ENCODE assay signal across 1 cellular context in genomic region chr16:75247249-75247648, GRCh38.
TF ChIP-seq lines count a peak whose summit lies in the region.

No MANE protein-coding gene starts in this region.

TF ChIP-seq in HepG2, 621 proteins besides CTCF, POLR2A, EP300 and RAD21:
- TF ChIP-seq HNRNPL (IDR thresholded peaks at IDR 0.05; ENCODE audit: low read depth, low read length) (peak; percentile 96), REL (CRISPR knock-in tag; conservative IDR thresholded peaks at IDR 0.05) (no peak), TAF15 (IDR thresholded peaks at IDR 0.05; ENCODE audit: low read depth, low read length, poor library complexity, severe bottlenecking) (no peak), HNRNPLL (IDR thresholded peaks at IDR 0.05; ENCODE audit: low read depth, low read length, poor library complexity, severe bottlenecking) (peak; percentile 31), HIC2 (CRISPR knock-in tag; IDR thresholded peaks at IDR 0.05; ENCODE audit: low read depth) (peak; percentile 19; the same call in 1 of the 2 replicates), ARID3A (IDR thresholded peaks at IDR 0.05; ENCODE audit: low read depth, low read length) (no peak), KDM5B (CRISPR knock-in tag; IDR thresholded peaks at IDR 0.05; ENCODE audit: borderline replicate concordance) (0 out of 2 replicates have a peak, but pooled peaks have one; percentile 39), AKAP8 (CRISPR knock-in tag; IDR thresholded peaks at IDR 0.05) (peak; percentile 22; the same call in 1 of the 2 replicates), ZSCAN29 (CRISPR knock-in tag; conservative IDR thresholded peaks at IDR 0.05) (no peak), ZBTB38 (CRISPR knock-in tag; IDR thresholded peaks at IDR 0.05) (peak; percentile 97), ZNF407 (CRISPR knock-in tag; IDR thresholded peaks at IDR 0.05; ENCODE audit: not compliant biosample characterization) (peak; percentile 10), NFKB2 (CRISPR knock-in tag; IDR thresholded peaks at IDR 0.05; ENCODE audit: borderline replicate concordance) (peak; percentile 44; the same call in 1 of the 2 replicates), TCF7 (IDR thresholded peaks at IDR 0.05; ENCODE audit: low read depth) (no peak), TCF7L2 (IDR thresholded peaks at IDR 0.05; ENCODE audit: low read depth, low read length) (no peak), MXI1 (IDR thresholded peaks at IDR 0.05; ENCODE audit: borderline replicate concordance, low read depth, low read length) (0 out of 3 replicates have a peak, but pooled peaks have one; percentile 14), POLR2G (IDR thresholded peaks at IDR 0.05; ENCODE audit: low read depth, low read length) (0 out of 2 replicates have a peak, but pooled peaks have one; percentile 12), GMEB1 (CRISPR knock-in tag; IDR thresholded peaks at IDR 0.05; ENCODE audit: borderline replicate concordance) (no peak), ZNF768 (CRISPR knock-in tag; IDR thresholded peaks at IDR 0.05) (no peak), TMF1 (CRISPR knock-in tag; IDR thresholded peaks at IDR 0.05; ENCODE audit: low read depth) (peak; percentile 36; the same call in 1 of the 2 replicates), PTBP1 (IDR thresholded peaks at IDR 0.05; ENCODE audit: low read depth, low read length, poor library complexity, severe bottlenecking) (peak; percentile 49), RBFOX2 (IDR thresholded peaks at IDR 0.05; ENCODE audit: low read depth, low read length) (peak; percentile 55; the same call in 1 of the 2 replicates), HIVEP1 (CRISPR knock-in tag; IDR thresholded peaks at IDR 0.05) (0 out of 2 replicates have a peak, but pooled peaks have one; percentile 17), PRPF4 (IDR thresholded peaks at IDR 0.05; ENCODE audit: low read depth, low read length, poor library complexity, severe bottlenecking) (peak; percentile 81), TIGD3 (CRISPR knock-in tag; IDR thresholded peaks at IDR 0.05; ENCODE audit: borderline replicate concordance) (no peak), AGO2 (optimal IDR thresholded peaks at IDR 0.05; ENCODE audit: low read depth, low read length) (peak; percentile 81), YEATS4 (CRISPR knock-in tag; IDR thresholded peaks at IDR 0.05; ENCODE audit: borderline replicate concordance) (no peak)
